In the genomic region with DNA sequence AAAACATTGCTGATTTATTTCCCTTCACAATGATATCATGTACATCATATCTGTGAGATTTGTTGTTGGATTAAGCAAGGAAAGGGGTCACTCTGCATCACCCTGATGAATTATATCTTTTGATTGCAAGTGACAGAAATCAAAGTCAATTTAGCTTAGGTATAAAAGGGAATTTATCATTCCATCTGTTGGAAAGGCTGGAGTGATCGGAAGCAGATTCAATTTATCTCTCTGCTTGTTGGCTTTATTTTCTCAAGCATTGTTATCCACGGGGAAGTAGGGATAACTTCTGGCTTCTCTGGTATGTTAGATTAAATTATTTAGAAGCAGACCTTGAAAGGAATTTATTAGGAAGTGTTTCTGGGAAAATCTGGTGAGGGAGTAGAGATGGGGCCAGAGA, we compare ENCODE assay signal across 34 cellular contexts.
"Had no signal": no experiment of that assay in that cellular context is flagged by ENCODE, and none has a peak within 500 bp of the region (broad histone marks: within the 10 kb centered on the region; RNA-seq: fewer than 3 reads in every experiment).

No MANE protein-coding gene starts in this region.

- H3K9me3 ChIP-seq: MG63 had no signal

- H3K27me3 ChIP-seq: MG63 had no signal

- DNase-seq: Karpas-422, Kasumi-1, MG63, MM.1S, NCI-H1048, NCI-H1092, NCI-H1092 treated with DMSO at 0.1 percent for 48 hours, NCI-H1105, NCI-H1105 treated with DMSO at 0.1 percent for 48 hours, NCI-H1417, NCI-H1417 treated with DMSO at 0.1 percent for 48 hours, NCI-H1436, NCI-H1436 treated with DMSO at 0.1 percent for 48 hours, NCI-H146, NCI-H1694, NCI-H1694 treated with DMSO at 0.1 percent for 48 hours, NCI-H187, NCI-H187 treated with DMSO at 0.1 percent for 48 hours, NCI-H1930, NCI-H2029, NCI-H2029 treated with DMSO at 0.1 percent for 48 hours, NCI-H2081, NCI-H2081 treated with DMSO at 0.1 percent for 48 hours, NCI-H2107, NCI-H2171, NCI-H2171 treated with DMSO at 0.1 percent for 48 hours, NCI-H2227 treated with DMSO at 0.1 percent for 48 hours, NCI-H226, NCI-H345, NCI-H446, NCI-H446 treated with DMSO at 0.1 percent for 48 hours, NCI-H510A, NCI-H510A treated with DMSO at 0.1 percent for 48 hours, NCI-H524 had no signal

- H3K4me3 ChIP-seq: MG63 had no signal

- H3K36me3 ChIP-seq: MG63 had no signal
